ENCODE assay signal across 1 cellular context in the genomic region with DNA sequence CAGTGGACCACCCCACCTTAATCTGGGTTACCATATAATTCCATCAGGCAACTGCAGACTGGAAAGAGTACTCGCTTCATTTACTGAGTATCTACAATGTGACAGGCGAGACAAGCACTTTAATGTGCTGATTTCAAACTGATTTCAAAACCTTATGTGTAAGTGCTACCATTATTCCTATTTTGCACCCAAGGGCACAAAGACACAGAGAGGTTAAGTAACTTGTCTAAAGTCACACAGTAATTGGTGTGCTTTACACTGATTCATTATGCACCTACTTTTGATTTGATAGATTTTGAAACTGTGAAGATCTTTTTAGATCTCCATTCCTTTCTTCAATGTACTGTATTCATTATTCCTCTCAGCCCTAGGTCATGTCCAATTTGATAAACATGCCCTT.
TF ChIP-seq lines count a peak whose summit lies in the region.

No MANE protein-coding gene starts in this region.

TF ChIP-seq in SK-N-SH treated with all-trans-retinoic acid at 6 μM for 48 hours, 23 proteins besides CTCF, POLR2A, EP300 and RAD21 (continued from another document):
- TF ChIP-seq ESRRG (CRISPR knock-in tag; IDR thresholded peaks at IDR 0.05) (no peak), PPARA (CRISPR knock-in tag; IDR thresholded peaks at IDR 0.05; ENCODE audit: borderline replicate concordance) (no peak), OSR1 (CRISPR knock-in tag; IDR thresholded peaks at IDR 0.05) (no peak), ZNF565 (CRISPR knock-in tag; conservative IDR thresholded peaks at IDR 0.05; ENCODE audit: low read depth) (no peak), RARB (CRISPR knock-in tag; IDR thresholded peaks at IDR 0.05) (no peak), TOX (CRISPR knock-in tag; IDR thresholded peaks at IDR 0.05; ENCODE audit: borderline replicate concordance) (no peak), ZC3H10 (CRISPR knock-in tag; IDR thresholded peaks at IDR 0.05) (no peak), SNAI2 (CRISPR knock-in tag; IDR thresholded peaks at IDR 0.05) (no peak), ZNF8 (CRISPR knock-in tag; IDR thresholded peaks at IDR 0.05) (no peak), ZNF70 (CRISPR knock-in tag; IDR thresholded peaks at IDR 0.05) (no peak), BACH2 (CRISPR knock-in tag; IDR thresholded peaks at IDR 0.05; ENCODE audit: borderline replicate concordance) (no peak)
- TF ChIP-seq, protein P1, sequence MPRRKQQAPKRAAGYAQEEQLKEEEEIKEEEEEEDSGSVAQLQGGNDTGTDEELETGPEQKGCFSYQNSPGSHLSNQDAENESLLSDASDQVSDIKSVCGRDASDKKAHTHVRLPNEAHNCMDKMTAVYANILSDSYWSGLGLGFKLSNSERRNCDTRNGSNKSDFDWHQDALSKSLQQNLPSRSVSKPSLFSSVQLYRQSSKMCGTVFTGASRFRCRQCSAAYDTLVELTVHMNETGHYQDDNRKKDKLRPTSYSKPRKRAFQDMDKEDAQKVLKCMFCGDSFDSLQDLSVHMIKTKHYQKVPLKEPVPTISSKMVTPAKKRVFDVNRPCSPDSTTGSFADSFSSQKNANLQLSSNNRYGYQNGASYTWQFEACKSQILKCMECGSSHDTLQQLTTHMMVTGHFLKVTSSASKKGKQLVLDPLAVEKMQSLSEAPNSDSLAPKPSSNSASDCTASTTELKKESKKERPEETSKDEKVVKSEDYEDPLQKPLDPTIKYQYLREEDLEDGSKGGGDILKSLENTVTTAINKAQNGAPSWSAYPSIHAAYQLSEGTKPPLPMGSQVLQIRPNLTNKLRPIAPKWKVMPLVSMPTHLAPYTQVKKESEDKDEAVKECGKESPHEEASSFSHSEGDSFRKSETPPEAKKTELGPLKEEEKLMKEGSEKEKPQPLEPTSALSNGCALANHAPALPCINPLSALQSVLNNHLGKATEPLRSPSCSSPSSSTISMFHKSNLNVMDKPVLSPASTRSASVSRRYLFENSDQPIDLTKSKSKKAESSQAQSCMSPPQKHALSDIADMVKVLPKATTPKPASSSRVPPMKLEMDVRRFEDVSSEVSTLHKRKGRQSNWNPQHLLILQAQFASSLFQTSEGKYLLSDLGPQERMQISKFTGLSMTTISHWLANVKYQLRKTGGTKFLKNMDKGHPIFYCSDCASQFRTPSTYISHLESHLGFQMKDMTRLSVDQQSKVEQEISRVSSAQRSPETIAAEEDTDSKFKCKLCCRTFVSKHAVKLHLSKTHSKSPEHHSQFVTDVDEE (CRISPR knock-in tag; IDR thresholded peaks at IDR 0.05), result no peak
- TF ChIP-seq, protein P2, sequence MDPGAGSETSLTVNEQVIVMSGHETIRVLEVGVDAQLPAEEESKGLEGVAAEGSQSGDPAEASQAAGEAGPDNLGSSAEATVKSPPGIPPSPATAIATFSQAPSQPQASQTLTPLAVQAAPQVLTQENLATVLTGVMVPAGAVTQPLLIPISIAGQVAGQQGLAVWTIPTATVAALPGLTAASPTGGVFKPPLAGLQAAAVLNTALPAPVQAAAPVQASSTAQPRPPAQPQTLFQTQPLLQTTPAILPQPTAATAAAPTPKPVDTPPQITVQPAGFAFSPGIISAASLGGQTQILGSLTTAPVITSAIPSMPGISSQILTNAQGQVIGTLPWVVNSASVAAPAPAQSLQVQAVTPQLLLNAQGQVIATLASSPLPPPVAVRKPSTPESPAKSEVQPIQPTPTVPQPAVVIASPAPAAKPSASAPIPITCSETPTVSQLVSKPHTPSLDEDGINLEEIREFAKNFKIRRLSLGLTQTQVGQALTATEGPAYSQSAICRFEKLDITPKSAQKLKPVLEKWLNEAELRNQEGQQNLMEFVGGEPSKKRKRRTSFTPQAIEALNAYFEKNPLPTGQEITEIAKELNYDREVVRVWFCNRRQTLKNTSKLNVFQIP (CRISPR knock-in tag; IDR thresholded peaks at IDR 0.05; ENCODE audit: borderline replicate concordance, low read depth), result no peak
- TF ChIP-seq, protein P3, sequence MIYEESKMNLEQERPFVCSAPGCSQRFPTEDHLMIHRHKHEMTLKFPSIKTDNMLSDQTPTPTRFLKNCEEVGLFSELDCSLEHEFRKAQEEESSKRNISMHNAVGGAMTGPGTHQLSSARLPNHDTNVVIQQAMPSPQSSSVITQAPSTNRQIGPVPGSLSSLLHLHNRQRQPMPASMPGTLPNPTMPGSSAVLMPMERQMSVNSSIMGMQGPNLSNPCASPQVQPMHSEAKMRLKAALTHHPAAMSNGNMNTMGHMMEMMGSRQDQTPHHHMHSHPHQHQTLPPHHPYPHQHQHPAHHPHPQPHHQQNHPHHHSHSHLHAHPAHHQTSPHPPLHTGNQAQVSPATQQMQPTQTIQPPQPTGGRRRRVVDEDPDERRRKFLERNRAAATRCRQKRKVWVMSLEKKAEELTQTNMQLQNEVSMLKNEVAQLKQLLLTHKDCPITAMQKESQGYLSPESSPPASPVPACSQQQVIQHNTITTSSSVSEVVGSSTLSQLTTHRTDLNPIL (CRISPR knock-in tag; IDR thresholded peaks at IDR 0.05; ENCODE audit: low read depth), result no peak
